In the genomic region with DNA sequence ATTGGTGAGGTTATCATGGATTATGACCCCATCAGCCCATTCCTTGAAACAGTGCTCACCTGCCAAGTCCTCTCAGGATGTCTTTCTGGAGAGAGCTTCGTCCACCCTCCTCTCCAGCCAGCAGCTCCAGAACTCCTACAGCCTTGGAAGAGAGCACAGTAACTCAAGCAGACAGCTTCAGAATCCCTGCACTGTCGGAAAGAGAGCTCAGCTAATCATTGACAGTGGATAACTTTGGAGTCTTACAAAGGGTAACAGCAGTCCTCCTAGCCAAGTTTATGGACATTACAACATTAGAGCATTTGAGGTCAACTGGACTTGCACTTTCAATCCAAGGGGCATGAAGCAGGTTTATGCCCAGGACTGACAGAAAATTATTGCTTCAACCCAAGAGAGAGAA, we compare ENCODE assay signal across 13 cellular contexts. TPM values are rescaled to one million over a fixed set of nuclear protein-coding genes. Genes with fewer than 3 reads are reported as not detected.
"Had no signal": no experiment of that assay in that cellular context is flagged by ENCODE, and none has a peak within 500 bp of the region (broad histone marks: within the 10 kb centered on the region; RNA-seq: fewer than 3 reads in every experiment).

A gene with protein sequence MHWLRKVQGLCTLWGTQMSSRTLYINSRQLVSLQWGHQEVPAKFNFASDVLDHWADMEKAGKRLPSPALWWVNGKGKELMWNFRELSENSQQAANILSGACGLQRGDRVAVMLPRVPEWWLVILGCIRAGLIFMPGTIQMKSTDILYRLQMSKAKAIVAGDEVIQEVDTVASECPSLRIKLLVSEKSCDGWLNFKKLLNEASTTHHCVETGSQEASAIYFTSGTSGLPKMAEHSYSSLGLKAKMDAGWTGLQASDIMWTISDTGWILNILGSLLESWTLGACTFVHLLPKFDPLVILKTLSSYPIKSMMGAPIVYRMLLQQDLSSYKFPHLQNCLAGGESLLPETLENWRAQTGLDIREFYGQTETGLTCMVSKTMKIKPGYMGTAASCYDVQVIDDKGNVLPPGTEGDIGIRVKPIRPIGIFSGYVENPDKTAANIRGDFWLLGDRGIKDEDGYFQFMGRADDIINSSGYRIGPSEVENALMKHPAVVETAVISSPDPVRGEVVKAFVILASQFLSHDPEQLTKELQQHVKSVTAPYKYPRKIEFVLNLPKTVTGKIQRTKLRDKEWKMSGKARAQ (minus strand): TSS at position 220 of the 400 bp plus-strand sequence. CDS start 11,522 bp downstream, outside the sequence.

RNA-seq across cellular contexts. Expression of the gene that starts here (rescaled TPM):
- total RNA-seq: naive thymus-derived CD4-positive, alpha-beta T cell; natural killer cell; neural crest cell; osteocyte; posterior vena cava; prostate gland; pulmonary artery endothelial cell; right cardiac atrium; sciatic nerve; smooth muscle cell; spleen; transverse colon; upper lobe of right lung had no signal
- polyA plus RNA-seq: naive thymus-derived CD4-positive, alpha-beta T cell; right cardiac atrium; smooth muscle cell; spleen had no signal
